Comparison of ENCODE assay signal across 9 cellular contexts in the genomic region with DNA sequence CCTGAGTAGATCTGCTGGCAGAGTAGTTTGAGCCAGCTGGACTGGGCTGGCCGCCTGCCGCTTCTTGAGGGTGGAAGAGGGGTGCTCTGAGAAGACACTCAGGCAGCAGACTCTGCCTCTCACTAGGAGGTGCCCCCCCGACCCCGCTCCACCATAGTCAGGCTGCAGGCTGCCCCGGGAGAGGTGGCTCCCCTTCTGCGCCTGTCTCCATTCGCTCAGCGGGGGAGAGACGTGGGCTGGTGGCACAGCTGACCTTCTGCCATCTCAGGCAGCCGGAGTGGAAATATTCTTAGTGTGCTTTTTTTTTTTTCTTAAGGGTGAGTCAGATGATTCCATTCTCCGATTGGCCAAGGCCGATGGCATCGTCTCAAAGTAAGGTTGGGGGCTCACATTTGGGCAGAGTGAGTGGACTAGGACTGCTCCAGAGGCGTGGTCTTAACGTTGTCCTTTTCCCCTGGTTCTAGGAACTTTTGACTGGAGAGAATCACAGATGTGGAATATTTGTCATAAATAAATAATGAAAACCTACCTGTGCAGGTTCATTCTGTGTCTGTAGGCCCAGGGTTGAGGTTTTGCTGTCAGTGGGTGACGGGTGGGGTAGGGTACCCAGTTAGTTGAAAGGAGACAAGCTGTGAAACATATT. TPM values are rescaled to one million over a fixed set of nuclear protein-coding genes. Genes with fewer than 3 reads are reported as not detected.
DNase-seq lines count a peak whose midpoint lies in the region; ATAC-seq and TF ChIP-seq lines count a peak whose summit lies in the region.
"Had no signal": no experiment of that assay in that cellular context is flagged by ENCODE, and none has a peak within 500 bp of the region (broad histone marks: within the 10 kb centered on the region; RNA-seq: fewer than 3 reads in every experiment).

No MANE protein-coding gene starts in this region.

- H3F3A ChIP-seq in GM23248 (ENCODE audit: insufficient read depth) = peaks cover 20% of the 10 kb centered on the region; the same call in 1 of the 2 replicates

- TF ChIP-seq POLR2A in esophagus squamous epithelium (IDR thresholded peaks at IDR 0.05) = no peak

- H3K36me3 ChIP-seq in GM23248 (ENCODE audit: low read depth) = peaks cover 9% of the 10 kb centered on the region; the same call in 1 of the 2 replicates
- H3K36me3 ChIP-seq in esophagus squamous epithelium = peaks cover 0 to 51% (median 10%) of the 10 kb centered on the region in 3 donors
- H3K36me3 ChIP-seq in rectal smooth muscle tissue (ENCODE audit: control insufficient read depth, insufficient read depth, low read length) = peaks cover 14% of the 10 kb centered on the region

- H3K27ac ChIP-seq in GM23248 = no peak overlapping the region
- peak overlapping the region; percentile 98 to 99 (median 98) for H3K27ac ChIP-seq in esophagus squamous epithelium
- no peak overlapping the region for H3K27ac ChIP-seq in rectal smooth muscle tissue (ENCODE audit: low read depth, low read length)

- peak overlapping the region; percentile 55 to 69 for H3K27ac Mint-ChIP-seq in T-cell

- H3K79me2 ChIP-seq in GM23248 (ENCODE audit: insufficient read depth) = peaks cover 58% of the 10 kb centered on the region

- H3K9me3 Mint-ChIP-seq in T-cell = no peaks in the 10 kb centered on the region

- peak overlapping the region; percentile 87 to 88 (median 88) for H3K4me3 Mint-ChIP-seq in T-cell

- H2AFZ ChIP-seq in GM23248 = no peak overlapping the region

- POLR2A ChIA-PET in T-cell (lab: Charles Lee) = no interaction called here

- H3K27me3 ChIP-seq in GM23248 (replicated peaks; ENCODE audit: insufficient read depth) (no peaks in the 10 kb centered on the region), esophagus squamous epithelium (no peaks in the 10 kb centered on the region), rectal smooth muscle tissue (ENCODE audit: control insufficient read depth, insufficient read depth, low read length) (no peaks in the 10 kb centered on the region)

- H3K4me1 ChIP-seq in GM23248 (ENCODE audit: insufficient read depth) (peaks cover 15% of the 10 kb centered on the region), esophagus squamous epithelium (peaks cover 15 to 46% (median 26%) of the 10 kb centered on the region in 3 donors), rectal smooth muscle tissue (ENCODE audit: control insufficient read depth, insufficient read depth, low read length) (peaks cover 12% of the 10 kb centered on the region)

- in situ Hi-C loops in GM23248 (cut with MboI) = loop anchor here (25.0 kb wide), 1 partner anchor 376 kb away; no protein-coding TSS in a partner anchor

- peak; percentile 54 for DNase-seq in GM23248
- no peak for DNase-seq in T-cell
- DNase-seq in esophagus squamous epithelium (lab: John Stamatoyannopoulos, UW) = no peak
- DNase-seq in NOMO-1 treated with dmso at 0.1 percent for 144 hours (lab: John Stamatoyannopoulos, UW; ENCODE audit: unreplicated experiment) = no peak
- no peak for DNase-seq in glomerular visceral epithelial cell (ENCODE audit: extremely low spot score)
- DNase-seq in kidney glomerular epithelial cell (lab: John Stamatoyannopoulos, UW) = no peak

- WGBS in GM23248 (ENCODE audit: low coverage in 1 of 2, low lambda C conversion rate in 2 of 2, missing lambda C conversion rate in 2 of 2), 2 experiments = 62 to 63% methylated on average over 16 of the region's 16 CpGs
- 54 to 57% methylated on average over 10 of the region's 16 CpGs for WGBS in esophagus squamous epithelium, 2 donors

- no peak for TF ChIP-seq CTCF in esophagus squamous epithelium (IDR thresholded peaks at IDR 0.05)

- CTCF ChIA-PET in T-cell (lab: Charles Lee) = no interaction called here

- peak overlapping the region; percentile 95 for H3K4me2 ChIP-seq in GM23248 (ENCODE audit: unreplicated experiment)

- no peaks in the 10 kb centered on the region for H4K20me1 ChIP-seq in GM23248 (ENCODE audit: insufficient read depth)

- intact Hi-C loops in esophagus squamous epithelium (cut with DNase I) = no loop called here

- no peaks in the 10 kb centered on the region for H3K9me2 ChIP-seq in GM23248 (ENCODE audit: insufficient read depth)

- no peaks in the 10 kb centered on the region for H3K27me3 Mint-ChIP-seq in T-cell

- peaks cover 44 to 63% (median 49%) of the 10 kb centered on the region in 3 donors for H3K4me1 Mint-ChIP-seq in T-cell

- H3K4me3 ChIP-seq in GM23248 (peak overlapping the region; percentile 99), esophagus squamous epithelium (peak overlapping the region; percentile 83 to 100 (median 97)), rectal smooth muscle tissue (ENCODE audit: low read length) (peak overlapping the region; percentile 91)

- ATAC-seq in T-cell (replicated peaks in 1 of 4) (no peak), HG03442 (IDR thresholded peaks at IDR 0.05; ENCODE audit: unreplicated experiment) (no peak)

- H3K9me3 ChIP-seq in GM23248 (ENCODE audit: low read depth) = no peaks in the 10 kb centered on the region
- H3K9me3 ChIP-seq in esophagus squamous epithelium = no peaks in the 10 kb centered on the region

- H3K36me3 Mint-ChIP-seq in T-cell = peaks cover 21% of the 10 kb centered on the region

- H3K9ac ChIP-seq in GM23248 (peak overlapping the region; percentile 95), rectal smooth muscle tissue (ENCODE audit: low read length) (no peak overlapping the region)

RNA-seq across cellular contexts. Expression of a gene that starts 1.2 kb away (rescaled TPM):
- 1,039 and 1,622 TPM in 2 replicates for total RNA-seq in GM23248 (2014; rRNA removed; shearing (Covaris generic))
- polyA plus RNA-seq in GM23248 (2016; fragmentation: Nextera tagmentation; extraction: Ambion mirVana) = 566 and 639 TPM in 2 replicates
- total RNA-seq in T-cell (1,000 to 10,000 TPM; 2,807 to 3,290 (median 3,085) TPM), esophagus squamous epithelium (1,000 to 10,000 TPM in 3 of 4 donors, 100 to 1,000 TPM in 1; 819 to 3,701 (median 3,102) TPM)

RNA-seq across cellular contexts. Expression of a gene that starts 19.0 kb away (rescaled TPM):
- total RNA-seq in GM23248 (2014; rRNA removed; shearing (Covaris generic)) = 3.0 and 7.3 TPM in 2 replicates
- 0.66 and 0.82 TPM in 2 replicates for polyA plus RNA-seq in GM23248 (2016; fragmentation: Nextera tagmentation; extraction: Ambion mirVana)
- total RNA-seq in T-cell = 1 to 10 TPM; 4.3 to 6.8 (median 5.6) TPM
- 1 to 10 TPM; 2.0 to 3.8 (median 2.2) TPM for total RNA-seq in esophagus squamous epithelium

RNA-seq across cellular contexts. Expression of a gene that starts 21.0 kb away (rescaled TPM):
- total RNA-seq in GM23248 (2014; rRNA removed; shearing (Covaris generic)) = 4.5 and 13.9 TPM in 2 replicates
- polyA plus RNA-seq in GM23248 (2016; fragmentation: Nextera tagmentation; extraction: Ambion mirVana) = 4.3 and 6.0 TPM in 2 replicates
- 1 to 10 TPM in 3 of 5 donors, under 1 TPM in 2; 0.48 to 4.3 (median 3.0) TPM for total RNA-seq in T-cell
- 100 to 1,000 TPM in 2 of 4 donors, 10 to 100 TPM in 2; 60.4 to 127 (median 98.9) TPM for total RNA-seq in esophagus squamous epithelium

RNA-seq across cellular contexts. Expression of a gene that starts 39.2 kb away (rescaled TPM):
- total RNA-seq in GM23248 (2014; rRNA removed; shearing (Covaris generic)) = not detected in 2 replicates
- not detected in 2 replicates for polyA plus RNA-seq in GM23248 (2016; fragmentation: Nextera tagmentation; extraction: Ambion mirVana)
- total RNA-seq in T-cell (not detected), esophagus squamous epithelium (1 to 10 TPM; 1.1 to 6.2 (median 4.0) TPM)
- total RNA-seq: activated CD8-positive, alpha-beta memory T cell treated with anti-CD3 and anti-CD28 coated beads for 36 hours had no signal

Comparison
In these comparisons a context has a peak if more than half of its experiments do, and no peak if none do; other contexts are left out.
1. H3K27ac ChIP-seq: peak in esophagus squamous epithelium (4 of 4); none in GM23248 (single experiment) and rectal smooth muscle tissue (single experiment).
2. Peak in every context shown above with its lines, with median percentiles within 50 percentile points of each other: H3K4me3 ChIP-seq.